8 cellular contexts compared by ENCODE assay signal in the genomic region with DNA sequence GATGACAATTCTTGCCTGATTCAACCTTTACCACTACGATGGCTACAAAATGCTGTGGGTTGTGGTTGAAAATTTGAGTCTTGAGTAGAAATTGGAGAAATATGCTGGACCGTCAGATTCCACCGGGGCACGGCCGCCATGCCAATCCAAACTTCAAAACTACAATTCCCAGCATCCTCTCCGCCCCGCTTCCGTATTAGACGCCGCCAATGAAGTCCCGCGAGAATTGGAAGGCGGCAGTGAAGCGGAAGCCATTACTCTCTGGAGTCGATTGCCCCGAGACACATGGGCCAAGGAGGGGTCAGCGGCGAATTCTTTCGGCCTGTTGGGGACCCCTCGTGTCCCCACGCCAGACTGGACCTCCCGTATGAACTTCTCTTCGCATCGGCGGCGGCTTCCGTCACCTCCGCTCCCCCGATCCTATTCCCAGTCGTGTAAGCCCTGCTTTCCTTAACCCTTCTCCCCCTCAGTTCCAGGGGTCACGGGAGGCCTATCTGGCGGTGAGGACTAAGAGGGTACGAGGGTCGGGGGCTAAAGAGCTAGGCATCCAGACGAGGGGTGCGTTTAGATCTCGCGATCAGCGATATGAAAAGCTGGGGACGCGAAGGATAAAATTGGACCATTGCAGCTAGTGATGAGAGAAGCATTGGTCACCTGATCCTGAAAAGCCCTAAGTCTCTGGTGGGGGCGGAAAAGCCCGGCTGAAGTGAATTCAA. TPM values are rescaled to one million over a fixed set of nuclear protein-coding genes. Genes with fewer than 3 reads are reported as not detected.
DNase-seq lines count a peak whose midpoint lies in the region; ATAC-seq and TF ChIP-seq lines count a peak whose summit lies in the region.

A gene (plus strand): TSS at position 239 of the 716 bp plus-strand sequence. CDS start 15,620 bp downstream, outside the sequence.

- intact Hi-C loops in dendritic cell treated with granulocyte-macrophage colony-stimulating factor and Interleukin-4, amounts not matched to agents 40 ng/mL and 50 ng/mL, for 4 days (cut with micrococcal nuclease), result loop anchor here (1.0 kb wide), 1 partner anchor 169 kb away; a partner anchor contains a TSS

- TF ChIP-seq CTCF in BE2C (IDR thresholded peaks at IDR 0.05; ENCODE audit: low read depth, low read length), result no peak

- H3K4me1 ChIP-seq in BE2C, result no peaks in the 10 kb centered on the region

- POLR2A ChIA-PET in activated CD4-positive, alpha-beta T cell treated with anti-CD3 and anti-CD28 coated beads, Interleukin-2, amount 10 ng/mL, durations not matched to agents 7 days and 5 days (lab: Charles Lee), result no interaction called here

- H3K4me3 ChIP-seq in BE2C (ENCODE audit: low read depth, low read length), result peak within 1 kb of the TSS; percentile 100

- ATAC-seq in GM19324 (IDR thresholded peaks at IDR 0.05; ENCODE audit: low FRiP score, unreplicated experiment), result peak; percentile 98
- peak; percentile 66 for ATAC-seq in HG03469 (IDR thresholded peaks at IDR 0.05; ENCODE audit: unreplicated experiment)
- peak; percentile 96 for ATAC-seq in left lobe of liver

- peaks cover 9% of the 10 kb centered on the region for H3K36me3 ChIP-seq in BE2C

- peak within 1 kb of the TSS; percentile 96 for H3K27ac Mint-ChIP-seq in activated CD4-positive, alpha-beta T cell treated with anti-CD3 and anti-CD28 coated beads, Interleukin-2, amount 10 ng/mL, durations not matched to agents 7 days and 5 days
- peak within 1 kb of the TSS; percentile 92 for H3K27ac Mint-ChIP-seq in dendritic cell treated with granulocyte-macrophage colony-stimulating factor and Interleukin-4, amounts not matched to agents 40 ng/mL and 50 ng/mL, for 4 days

- H3K27me3 Mint-ChIP-seq in activated CD4-positive, alpha-beta T cell treated with anti-CD3 and anti-CD28 coated beads, Interleukin-2, amount 10 ng/mL, durations not matched to agents 7 days and 5 days, result no peaks in the 10 kb centered on the region
- peaks cover 5% of the 10 kb centered on the region for H3K27me3 Mint-ChIP-seq in dendritic cell treated with granulocyte-macrophage colony-stimulating factor and Interleukin-4, amounts not matched to agents 40 ng/mL and 50 ng/mL, for 4 days

- DNase-seq in BE2C (peak; percentile 93), NCI-H69 (lab: John Stamatoyannopoulos, UW) (peak; percentile 98), left lobe of liver (ENCODE audit: low spot score) (peak; percentile 92)
- DNase-seq in activated CD4-positive, alpha-beta T cell treated with anti-CD3 and anti-CD28 coated beads, Interleukin-2, amount 10 ng/mL, durations not matched to agents 7 days and 5 days, result peak; percentile 96
- DNase-seq in stimulated activated CD4-positive, alpha-beta T cell treated with anti-CD3 and anti-CD28 coated beads, Interleukin-2, amount 100 ng/mL, for 4 hours (ENCODE audit: low read depth), result peak; percentile 88

- H3K27me3 ChIP-seq in BE2C, result no peaks in the 10 kb centered on the region; the same call in 1 of the 2 replicates

- peak within 1 kb of the TSS; percentile 92 for H3K4me3 Mint-ChIP-seq in activated CD4-positive, alpha-beta T cell treated with anti-CD3 and anti-CD28 coated beads, Interleukin-2, amount 10 ng/mL, durations not matched to agents 7 days and 5 days
- peak within 1 kb of the TSS; percentile 98 for H3K4me3 Mint-ChIP-seq in dendritic cell treated with granulocyte-macrophage colony-stimulating factor and Interleukin-4, amounts not matched to agents 40 ng/mL and 50 ng/mL, for 4 days

- peaks cover 19% of the 10 kb centered on the region for H3K9me3 Mint-ChIP-seq in activated CD4-positive, alpha-beta T cell treated with anti-CD3 and anti-CD28 coated beads, Interleukin-2, amount 10 ng/mL, durations not matched to agents 7 days and 5 days
- peaks cover 21% of the 10 kb centered on the region for H3K9me3 Mint-ChIP-seq in dendritic cell treated with granulocyte-macrophage colony-stimulating factor and Interleukin-4, amounts not matched to agents 40 ng/mL and 50 ng/mL, for 4 days

- H3K36me3 Mint-ChIP-seq in activated CD4-positive, alpha-beta T cell treated with anti-CD3 and anti-CD28 coated beads, Interleukin-2, amount 10 ng/mL, durations not matched to agents 7 days and 5 days (ENCODE audit: low read depth), result peaks cover 41% of the 10 kb centered on the region
- peaks cover 53% of the 10 kb centered on the region for H3K36me3 Mint-ChIP-seq in dendritic cell treated with granulocyte-macrophage colony-stimulating factor and Interleukin-4, amounts not matched to agents 40 ng/mL and 50 ng/mL, for 4 days (ENCODE audit: low read depth)

- CTCF ChIA-PET in activated CD4-positive, alpha-beta T cell treated with anti-CD3 and anti-CD28 coated beads, Interleukin-2, amount 10 ng/mL, durations not matched to agents 7 days and 5 days (lab: Charles Lee), result no interaction called here

- peaks cover 10% of the 10 kb centered on the region; the same call in 1 of the 2 replicates for H3K9me3 ChIP-seq in BE2C

- peaks cover 38% of the 10 kb centered on the region for H3K4me1 Mint-ChIP-seq in activated CD4-positive, alpha-beta T cell treated with anti-CD3 and anti-CD28 coated beads, Interleukin-2, amount 10 ng/mL, durations not matched to agents 7 days and 5 days
- peaks cover 38% of the 10 kb centered on the region for H3K4me1 Mint-ChIP-seq in dendritic cell treated with granulocyte-macrophage colony-stimulating factor and Interleukin-4, amounts not matched to agents 40 ng/mL and 50 ng/mL, for 4 days (ENCODE audit: low read depth)

RNA-seq across cellular contexts. Expression of the gene that starts here (rescaled TPM):
- polyA plus RNA-seq in BE2C (2012; ENCODE audit: insufficient read depth, insufficient read length, low read depth), result 46.6 TPM
- 10 to 100 TPM; 40.2 to 42.0 TPM for total RNA-seq in activated CD4-positive, alpha-beta T cell treated with anti-CD3 and anti-CD28 coated beads, Interleukin-2, amount 10 ng/mL, durations not matched to agents 7 days and 5 days
- total RNA-seq in left lobe of liver, result 10.3 TPM

Comparison
In these comparisons a context has a peak if more than half of its experiments do, and no peak if none do; other contexts are left out.
1. Peak in every context shown above with its lines: DNase-seq, ATAC-seq and H3K4me3 ChIP-seq.